ENCODE assay signal across 11 cellular contexts in genomic region chr3:27160779-27161287, GRCh38.
"Had no signal": no experiment of that assay in that cellular context is flagged by ENCODE, and none has a peak within 500 bp of the region (broad histone marks: within the 10 kb centered on the region; RNA-seq: fewer than 3 reads in every experiment).

No MANE protein-coding gene starts in this region.

- FAIRE-seq: H1, H54 had no signal

- H3K9ac ChIP-seq: GM23248 had no signal

- H3K9me3 Mint-ChIP-seq: GM23338, HFFc6 had no signal

- H3K4me3 Mint-ChIP-seq: GM23338, H9, HFFc6 had no signal

- H3K9me3 ChIP-seq: HAP-1 had no signal

- H3K4me1 ChIP-seq: HAP-1 had no signal

- H3K36me3 ChIP-seq: HAP-1 had no signal

- H3K27ac ChIP-seq: GM23248 had no signal

- DNase-seq: GOT3, H7, H9, HCEC 1CT, HFFc6 had no signal

- H3K4me3 ChIP-seq: GM23248, GM23338, HAP-1 had no signal

- H3K4me1 Mint-ChIP-seq: GM23338, H9 had no signal

- H3K27ac Mint-ChIP-seq: GM23338, H9, HFFc6 had no signal

- H3K4me2 ChIP-seq: GM23338 had no signal

- H2AFZ ChIP-seq: GM23248, GM23338 had no signal

- ATAC-seq: GM23338, HCT116 had no signal
